ENCODE assay signal across 35 cellular contexts in genomic region chr11:25200925-25201324, GRCh38.
DNase-seq lines count a peak whose midpoint lies in the region; ATAC-seq, FAIRE-seq and TF ChIP-seq lines count a peak whose summit lies in the region.
"Had no signal": no experiment of that assay in that cellular context is flagged by ENCODE, and none has a peak within 500 bp of the region (broad histone marks: within the 10 kb centered on the region; RNA-seq: fewer than 3 reads in every experiment).

No MANE protein-coding gene starts in this region.

- no peak overlapping the region for H3K9ac ChIP-seq in H9 (ENCODE audit: extremely low read depth, insufficient read length, low read length)
- H3K9ac ChIP-seq: BLaER1; BLaER1 treated with 17β-estradiol and CSF1 and Interleukin-3, amounts not matched to agents 10 nM and 100 nM had no signal

- no peak overlapping the region for H3K4me2 ChIP-seq in H9 (ENCODE audit: insufficient read depth, insufficient read length, low read length)
- H3K4me2 ChIP-seq: A549; BLaER1; BLaER1 treated with 17β-estradiol and CSF1 and Interleukin-3, amounts not matched to agents 10 nM and 100 nM had no signal

- no peak overlapping the region for H3K4me3 ChIP-seq in HEK293 (ENCODE audit: low read depth, low read length)
- H3K4me3 ChIP-seq: A549; BLaER1; BLaER1 treated with 17β-estradiol and CSF1 and Interleukin-3, amounts not matched to agents 10 nM and 100 nM had no signal

- H3K27me3 Mint-ChIP-seq in H9 (ENCODE audit: low read depth) (no peaks in the 10 kb centered on the region), WTC11 (ENCODE audit: low read depth) (no peaks in the 10 kb centered on the region)
- H3K27me3 Mint-ChIP-seq: B cell; CD4-positive, alpha-beta memory T cell; CD4-positive, alpha-beta T cell; CD4-positive, CD25-positive, alpha-beta regulatory T cell; CD8-positive, alpha-beta memory T cell had no signal

- no peak overlapping the region for H2BK120ac ChIP-seq in H9 (ENCODE audit: low read depth, low read length, poor library complexity, severe bottlenecking)

- no peaks in the 10 kb centered on the region for H3K79me2 ChIP-seq in H9 (ENCODE audit: insufficient read depth, low read length)

- H3K23ac ChIP-seq in H9 (ENCODE audit: insufficient read length, low read depth, low read length): no peak overlapping the region

- peak overlapping the region in 2 of 3 experiments; percentile 20 to 43; a peak in 3 of 7 replicates for H3K27ac Mint-ChIP-seq in H9
- no peak overlapping the region for H3K27ac Mint-ChIP-seq in WTC11
- H3K27ac Mint-ChIP-seq: B cell; CD4-positive, alpha-beta memory T cell; CD4-positive, alpha-beta T cell; CD4-positive, CD25-positive, alpha-beta regulatory T cell; CD8-positive, alpha-beta T cell had no signal

- no peak for FAIRE-seq in GM19239 (lab: Jason Lieb, UNC)
- FAIRE-seq: A204.1, A549, D721Med had no signal

- no peaks in the 10 kb centered on the region for H3K27me3 ChIP-seq in H9 (ENCODE audit: insufficient read depth, low read length)
- H3K27me3 ChIP-seq: BE2C; BLaER1; BLaER1 treated with 17β-estradiol and CSF1 and Interleukin-3, amounts not matched to agents 10 nM and 100 nM had no signal

- no peak overlapping the region for H2BK15ac ChIP-seq in H9 (ENCODE audit: low read depth, low read length)

- POLR2A ChIA-PET in HEK293 (lab: Yijun Ruan, JAX): no interaction called here
- POLR2A ChIA-PET in WTC11 (lab: Charles Lee): no interaction called here

- H4K8ac ChIP-seq in H9 (replicated peaks; ENCODE audit: insufficient read length, low read depth, low read length): no peak overlapping the region

- H3K23me2 ChIP-seq in H9 (ENCODE audit: insufficient read length, low read depth, low read length, poor library complexity, severe bottlenecking): no peaks in the 10 kb centered on the region

- no peaks in the 10 kb centered on the region for H3K36me3 ChIP-seq in HEK293 (ENCODE audit: control insufficient read depth in 2 of 2, insufficient read depth in 1 of 2, low read length in 2 of 2)
- H3K36me3 ChIP-seq: BE2C; BLaER1; BLaER1 treated with 17β-estradiol and CSF1 and Interleukin-3, amounts not matched to agents 10 nM and 100 nM had no signal

- peaks cover 0 to 4% (median 0%) of the 10 kb centered on the region in 3 experiments; a peak in 3 of 7 replicates for H3K36me3 Mint-ChIP-seq in H9 (ENCODE audit: insufficient read depth in 1 of 3, low read depth in 3 of 3)
- peaks cover 3% of the 10 kb centered on the region; the same call in 1 of the 2 replicates for H3K36me3 Mint-ChIP-seq in WTC11
- H3K36me3 Mint-ChIP-seq: CD14-positive monocyte; CD4-positive, alpha-beta memory T cell; CD4-positive, CD25-positive, alpha-beta regulatory T cell; CD8-positive, alpha-beta memory T cell; CD8-positive, alpha-beta T cell had no signal

- CTCF ChIA-PET in HEK293 (lab: Yijun Ruan, JAX) (no interaction called here), WTC11 (lab: Charles Lee) (no interaction called here)

- H3K4ac ChIP-seq in H9 (ENCODE audit: low read depth, low read length): no peak overlapping the region

- H2AFZ ChIP-seq in H9 (ENCODE audit: low read length): no peak overlapping the region

- no peak overlapping the region for H2BK12ac ChIP-seq in H9 (ENCODE audit: insufficient read length, low read depth, low read length)

- no peaks in the 10 kb centered on the region for H3K9me3 ChIP-seq in H9 (ENCODE audit: control insufficient read depth, low read depth, low read length)
- no peaks in the 10 kb centered on the region for H3K9me3 ChIP-seq in HEK293 (ENCODE audit: control insufficient read depth, insufficient read depth, low read depth, low read length)
- H3K9me3 ChIP-seq: A549; BE2C; BLaER1; BLaER1 treated with 17β-estradiol and CSF1 and Interleukin-3, amounts not matched to agents 10 nM and 100 nM; Caco-2 had no signal

- peaks cover 3% of the 10 kb centered on the region in 2 experiments; a peak in 3 of 5 replicates for H3K9me3 Mint-ChIP-seq in H9
- H3K9me3 Mint-ChIP-seq in WTC11: peaks cover 4% of the 10 kb centered on the region

- no peak overlapping the region for H3K14ac ChIP-seq in H9 (ENCODE audit: insufficient read depth, low read length)

- TF ChIP-seq CTCF in H9 (conservative IDR thresholded peaks at IDR 0.05) (no peak), HEK293 (tag by site-specific recombination; IDR thresholded peaks at IDR 0.05) (no peak), WTC11 (IDR thresholded peaks at IDR 0.05) (no peak)

- H3K18ac ChIP-seq in H9 (ENCODE audit: insufficient read length, low read depth, low read length): no peak overlapping the region

- H3K56ac ChIP-seq in H9 (ENCODE audit: insufficient read length, low read depth, low read length): no peak overlapping the region

- H3K27ac ChIP-seq in H9 (ENCODE audit: insufficient read length, low read depth, low read length): no peak overlapping the region
- H3K27ac ChIP-seq in HEK293 (ENCODE audit: extremely low read depth, low read depth, low read length): no peak overlapping the region
- H3K27ac ChIP-seq: 22Rv1; A549; BLaER1; BLaER1 treated with 17β-estradiol and CSF1 and Interleukin-3, amounts not matched to agents 10 nM and 100 nM; C4-2B had no signal

- WGBS in H9 (ENCODE audit: extremely low coverage, insufficient read length, low lambda C conversion rate): no CpG with 5 or more reads among the region's 1 CpG

- no peaks in the 10 kb centered on the region for H4K20me1 ChIP-seq in H9 (ENCODE audit: control insufficient read depth, insufficient read depth, insufficient read length)
- H4K20me1 ChIP-seq: BLaER1; BLaER1 treated with 17β-estradiol and CSF1 and Interleukin-3, amounts not matched to agents 10 nM and 100 nM had no signal

- H4K5ac ChIP-seq in H9 (ENCODE audit: insufficient read length, low read depth, low read length): no peak overlapping the region

- no peak for ATAC-seq in WTC11
- no peak for ATAC-seq in GM19328 (IDR thresholded peaks at IDR 0.05; ENCODE audit: unreplicated experiment)
- ATAC-seq: A549; CD8-positive, alpha-beta T cell had no signal

- H3K4me1 Mint-ChIP-seq in H9: peaks cover 12 to 13% of the 10 kb centered on the region in 2 experiments
- peaks cover 15% of the 10 kb centered on the region for H3K4me1 Mint-ChIP-seq in WTC11
- H3K4me1 Mint-ChIP-seq: B cell; CD14-positive monocyte; CD4-positive, alpha-beta memory T cell; CD4-positive, CD25-positive, alpha-beta regulatory T cell; CD8-positive, alpha-beta memory T cell had no signal

- no peak overlapping the region for H2BK20ac ChIP-seq in H9 (ENCODE audit: low read depth, low read length, poor library complexity, severe bottlenecking)

- H2AK5ac ChIP-seq in H9 (ENCODE audit: insufficient read length, low read length): no peak overlapping the region

- H2BK5ac ChIP-seq in H9 (ENCODE audit: insufficient read length, low read length): no peak overlapping the region

- no peak overlapping the region for H3K4me3 Mint-ChIP-seq in H9
- no peak overlapping the region for H3K4me3 Mint-ChIP-seq in WTC11
- H3K4me3 Mint-ChIP-seq: B cell; CD14-positive monocyte; CD4-positive, alpha-beta memory T cell; CD4-positive, alpha-beta T cell; CD4-positive, CD25-positive, alpha-beta regulatory T cell; CD8-positive, alpha-beta memory T cell; CD8-positive, alpha-beta T cell had no signal

- H4K91ac ChIP-seq in H9 (ENCODE audit: insufficient read length, low read depth, low read length): no peak overlapping the region

- H3K4me1 ChIP-seq in H9 (ENCODE audit: insufficient read depth, low read length) (no peaks in the 10 kb centered on the region), HEK293 (ENCODE audit: control insufficient read depth, insufficient read depth, low read length) (no peaks in the 10 kb centered on the region)
- H3K4me1 ChIP-seq: A549; BE2C; BLaER1; BLaER1 treated with 17β-estradiol and CSF1 and Interleukin-3, amounts not matched to agents 10 nM and 100 nM; Caco-2 had no signal

- no peaks in the 10 kb centered on the region for H3K79me1 ChIP-seq in H9 (ENCODE audit: insufficient read depth, low read depth, low read length, poor library complexity, severe bottlenecking)

- H3T11ph ChIP-seq in H9 (ENCODE audit: low read length): no peak overlapping the region

- no peak for DNase-seq in H9
- DNase-seq in WTC11 (ENCODE audit: low spot score): no peak
- no peak for DNase-seq in GM19239 (ENCODE audit: insufficient read length, low spot score)
- DNase-seq in SIG-M5 (lab: John Stamatoyannopoulos, UW): no peak
- DNase-seq: 8988T; ACHN; AML-193; BE2C; C1 segment of cervical spinal cord; Caco-2; Calu3; CD4-positive, alpha-beta memory T cell; CD4-positive, alpha-beta T cell; CD4-positive, CD25-positive, alpha-beta regulatory T cell; CD8-positive, alpha-beta memory T cell; CD8-positive, alpha-beta T cell; COR-L47; DMS 273 treated with DMSO at 0.1 percent for 48 hours; DMS153; DMS53; DMS79; DMS79 treated with DMSO at 0.1 percent for 48 hours; DND-41; EL had no signal

TF ChIP-seq in HEK293, 187 proteins besides CTCF, POLR2A, EP300 and RAD21 (continues in another document):
- TF ChIP-seq ZNF202 (tag by site-specific recombination; IDR thresholded peaks at IDR 0.05; ENCODE audit: borderline replicate concordance) (no peak), ZNF610 (tag by site-specific recombination; IDR thresholded peaks at IDR 0.05; ENCODE audit: borderline replicate concordance) (no peak), ZSCAN4 (tag by site-specific recombination; IDR thresholded peaks at IDR 0.05) (no peak), PRDM1 (tag by site-specific recombination; IDR thresholded peaks at IDR 0.05) (peak; percentile 91)

TF ChIP-seq in WTC11, 78 proteins besides CTCF, POLR2A, EP300 and RAD21 (continues in another document):
- no peak for TF ChIP-seq FOXP1 (CRISPR knock-in tag; IDR thresholded peaks at IDR 0.05; ENCODE audit: borderline replicate concordance)
- TF ChIP-seq HMGXB4 (CRISPR knock-in tag; IDR thresholded peaks at IDR 0.05): no peak
- TF ChIP-seq NFATC4 (CRISPR knock-in tag; IDR thresholded peaks at IDR 0.05): no peak
- no peak for TF ChIP-seq IRF1 (CRISPR knock-in tag; IDR thresholded peaks at IDR 0.05)
